In the genomic region with DNA sequence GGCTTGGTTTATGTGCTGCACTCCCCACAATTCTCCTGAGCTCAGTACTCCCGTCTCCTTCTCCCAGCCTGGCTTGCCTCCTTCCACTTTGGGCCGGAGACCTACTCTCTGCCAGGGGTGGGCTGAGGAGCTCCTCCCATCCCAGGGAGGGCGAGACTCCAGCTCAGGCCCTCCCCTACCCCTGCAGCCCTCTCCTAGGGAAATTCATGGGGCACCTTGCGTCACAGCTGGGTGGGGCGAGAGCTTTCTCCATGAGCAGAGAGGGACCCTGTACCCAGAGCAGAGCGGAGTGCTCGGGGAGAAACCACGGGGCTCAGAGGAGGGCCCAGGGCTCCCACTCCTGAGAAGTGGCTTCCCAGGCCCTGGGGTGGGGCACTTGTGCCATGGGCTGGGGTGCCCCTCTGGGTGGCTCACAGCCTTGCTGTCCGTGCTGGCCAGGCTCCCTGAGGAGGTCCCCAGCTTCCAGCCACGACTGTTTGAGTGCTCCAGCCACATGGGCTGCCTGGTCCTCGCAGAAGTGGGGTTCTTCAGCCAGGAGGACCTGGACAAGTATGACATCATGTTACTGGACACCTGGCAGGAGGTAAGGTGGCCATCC, we compare ENCODE assay signal across 1 cellular context.
A peak's percentile ranks its signal among the peaks of the same experiment; 100 is the strongest.
TF ChIP-seq lines count a peak whose summit lies in the region.

No MANE protein-coding gene starts in this region.

TF ChIP-seq in HepG2, 621 proteins besides CTCF, POLR2A, EP300 and RAD21 (continued from another document):
- TF ChIP-seq, protein P1, sequence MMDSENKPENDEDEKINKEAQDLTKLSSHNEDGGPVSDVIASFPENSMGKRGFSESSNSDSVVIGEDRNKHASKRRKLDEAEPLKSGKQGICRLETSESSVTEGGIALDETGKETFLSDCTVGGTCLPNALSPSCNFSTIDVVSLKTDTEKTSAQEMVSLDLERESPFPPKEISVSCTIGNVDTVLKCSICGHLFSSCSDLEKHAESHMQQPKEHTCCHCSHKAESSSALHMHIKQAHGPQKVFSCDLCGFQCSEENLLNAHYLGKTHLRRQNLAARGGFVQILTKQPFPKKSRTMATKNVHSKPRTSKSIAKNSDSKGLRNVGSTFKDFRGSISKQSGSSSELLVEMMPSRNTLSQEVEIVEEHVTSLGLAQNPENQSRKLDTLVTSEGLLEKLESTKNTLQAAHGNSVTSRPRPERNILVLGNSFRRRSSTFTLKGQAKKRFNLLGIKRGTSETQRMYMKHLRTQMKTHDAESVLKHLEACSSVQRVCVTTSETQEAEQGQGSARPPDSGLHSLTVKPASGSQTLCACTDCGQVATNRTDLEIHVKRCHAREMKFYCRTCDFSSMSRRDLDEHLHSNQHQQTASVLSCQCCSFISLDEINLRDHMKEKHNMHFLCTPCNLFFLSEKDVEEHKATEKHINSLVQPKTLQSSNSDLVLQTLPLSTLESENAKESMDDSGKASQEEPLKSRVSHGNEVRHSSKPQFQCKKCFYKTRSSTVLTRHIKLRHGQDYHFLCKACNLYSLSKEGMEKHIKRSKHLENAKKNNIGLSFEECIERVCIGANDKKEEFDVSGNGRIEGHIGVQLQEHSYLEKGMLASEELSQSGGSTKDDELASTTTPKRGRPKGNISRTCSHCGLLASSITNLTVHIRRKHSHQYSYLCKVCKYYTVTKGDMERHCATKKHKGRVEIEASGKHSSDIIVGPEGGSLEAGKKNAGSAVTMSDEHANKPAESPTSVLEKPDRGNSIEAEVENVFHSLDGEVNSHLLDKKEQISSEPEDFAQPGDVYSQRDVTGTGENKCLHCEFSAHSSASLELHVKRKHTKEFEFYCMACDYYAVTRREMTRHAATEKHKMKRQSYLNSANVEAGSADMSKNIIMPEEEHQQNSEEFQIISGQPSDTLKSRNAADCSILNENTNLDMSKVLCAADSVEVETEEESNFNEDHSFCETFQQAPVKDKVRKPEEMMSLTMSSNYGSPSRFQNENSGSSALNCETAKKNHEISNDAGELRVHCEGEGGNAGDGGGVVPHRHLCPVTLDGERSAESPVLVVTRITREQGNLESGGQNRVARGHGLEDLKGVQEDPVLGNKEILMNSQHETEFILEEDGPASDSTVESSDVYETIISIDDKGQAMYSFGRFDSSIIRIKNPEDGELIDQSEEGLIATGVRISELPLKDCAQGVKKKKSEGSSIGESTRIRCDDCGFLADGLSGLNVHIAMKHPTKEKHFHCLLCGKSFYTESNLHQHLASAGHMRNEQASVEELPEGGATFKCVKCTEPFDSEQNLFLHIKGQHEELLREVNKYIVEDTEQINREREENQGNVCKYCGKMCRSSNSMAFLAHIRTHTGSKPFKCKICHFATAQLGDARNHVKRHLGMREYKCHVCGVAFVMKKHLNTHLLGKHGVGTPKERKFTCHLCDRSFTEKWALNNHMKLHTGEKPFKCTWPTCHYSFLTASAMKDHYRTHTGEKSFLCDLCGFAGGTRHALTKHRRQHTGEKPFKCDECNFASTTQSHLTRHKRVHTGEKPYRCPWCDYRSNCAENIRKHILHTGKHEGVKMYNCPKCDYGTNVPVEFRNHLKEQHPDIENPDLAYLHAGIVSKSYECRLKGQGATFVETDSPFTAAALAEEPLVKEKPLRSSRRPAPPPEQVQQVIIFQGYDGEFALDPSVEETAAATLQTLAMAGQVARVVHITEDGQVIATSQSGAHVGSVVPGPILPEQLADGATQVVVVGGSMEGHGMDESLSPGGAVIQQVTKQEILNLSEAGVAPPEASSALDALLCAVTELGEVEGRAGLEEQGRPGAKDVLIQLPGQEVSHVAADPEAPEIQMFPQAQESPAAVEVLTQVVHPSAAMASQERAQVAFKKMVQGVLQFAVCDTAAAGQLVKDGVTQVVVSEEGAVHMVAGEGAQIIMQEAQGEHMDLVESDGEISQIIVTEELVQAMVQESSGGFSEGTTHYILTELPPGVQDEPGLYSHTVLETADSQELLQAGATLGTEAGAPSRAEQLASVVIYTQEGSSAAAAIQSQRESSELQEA (CRISPR knock-in tag; IDR thresholded peaks at IDR 0.05; ENCODE audit: not compliant biosample characterization): peak; percentile 23
- TF ChIP-seq CREM (IDR thresholded peaks at IDR 0.05) (0 out of 2 replicates have a peak, but pooled peaks have one; percentile 0), CREM (CRISPR knock-in tag; IDR thresholded peaks at IDR 0.05) (no peak), SPEN (CRISPR knock-in tag; IDR thresholded peaks at IDR 0.05; ENCODE audit: low read depth) (no peak)
